Comparison of ENCODE assay signal across 1 cellular context in genomic region chr2:109914552-109914951, GRCh38. TPM values are rescaled to one million over a fixed set of nuclear protein-coding genes. Genes with fewer than 3 reads are reported as not detected.
"Had no signal": no experiment of that assay in that cellular context is flagged by ENCODE, and none has a peak within 500 bp of the region (broad histone marks: within the 10 kb centered on the region; RNA-seq: fewer than 3 reads in every experiment).

No MANE protein-coding gene starts in this region.

RNA-seq across cellular contexts. Expression of gene LIMS3, which starts 16.1 kb away (rescaled TPM):
- total RNA-seq: esophagus mucosa had no signal
